12 cellular contexts compared by ENCODE assay signal in genomic region chr7:45087301-45088145, GRCh38. TPM values are rescaled to one million over a fixed set of nuclear protein-coding genes. Genes with fewer than 3 reads are reported as not detected.
DNase-seq lines count a peak whose midpoint lies in the region; ATAC-seq and TF ChIP-seq lines count a peak whose summit lies in the region.
"Had no signal": no experiment of that assay in that cellular context is flagged by ENCODE, and none has a peak within 500 bp of the region (broad histone marks: within the 10 kb centered on the region; RNA-seq: fewer than 3 reads in every experiment).

No MANE protein-coding gene starts in this region.

- H3K36me3 ChIP-seq in ascending aorta (peaks cover 7 to 10% of the 10 kb centered on the region in 2 donors), lower lobe of right lung (no peaks in the 10 kb centered on the region), stomach smooth muscle (ENCODE audit: control insufficient read depth in 2 of 2, insufficient read depth in 2 of 2, low read length in 2 of 2) (peaks cover 2% of the 10 kb centered on the region in 2 donors), breast epithelium (no peaks in the 10 kb centered on the region), BE2C (no peaks in the 10 kb centered on the region)

- H3K4me3 ChIP-seq in ascending aorta (peak overlapping the region; percentile 80 to 91), lower lobe of right lung (peak overlapping the region; percentile 60), stomach smooth muscle (ENCODE audit: low read length in 2 of 2) (peak overlapping the region in 1 of 2 donors; percentile 78), breast epithelium (peak overlapping the region in 1 of 3 donors; percentile 83), BE2C (ENCODE audit: low read depth, low read length) (no peak overlapping the region)

- peak in 1 of 2 donors; percentile 6 for ATAC-seq in lower lobe of right lung

- POLR2A ChIA-PET in activated CD4-positive, alpha-beta T cell treated with anti-CD3 and anti-CD28 coated beads, Interleukin-2, amount 10 ng/mL, durations not matched to agents 7 days and 5 days (lab: Charles Lee), result interaction anchor here (0.6 kb wide), 1 partner anchor 114 kb away, joined by 4 read pairs; no protein-coding TSS in a partner anchor

- H3K9me3 Mint-ChIP-seq in activated CD4-positive, alpha-beta T cell treated with anti-CD3 and anti-CD28 coated beads, Interleukin-2, amount 10 ng/mL, durations not matched to agents 7 days and 5 days, result no peaks in the 10 kb centered on the region

- H3K27ac ChIP-seq in ascending aorta, result peak overlapping the region; percentile 89 to 92
- no peak overlapping the region for H3K27ac ChIP-seq in lower lobe of right lung
- H3K27ac ChIP-seq in stomach smooth muscle (ENCODE audit: low read length), result peak overlapping the region; percentile 70
- peak overlapping the region in 1 of 2 donors; percentile 85 for H3K27ac ChIP-seq in breast epithelium
- H3K27ac ChIP-seq: SK-N-MC had no signal

- H3K9me3 ChIP-seq in ascending aorta (no peaks in the 10 kb centered on the region), lower lobe of right lung (no peaks in the 10 kb centered on the region), stomach smooth muscle (ENCODE audit: control insufficient read depth in 2 of 2, low read length in 2 of 2) (no peaks in the 10 kb centered on the region), breast epithelium (no peaks in the 10 kb centered on the region), BE2C (no peaks in the 10 kb centered on the region)

- peak overlapping the region in 1 of 2 donors; percentile 59 for H3K9ac ChIP-seq in stomach smooth muscle (ENCODE audit: low read length in 2 of 2)

- DNase-seq in activated CD4-positive, alpha-beta T cell treated with anti-CD3 and anti-CD28 coated beads, Interleukin-2, amount 10 ng/mL, durations not matched to agents 7 days and 5 days, result no peak
- DNase-seq in activated CD4-positive, alpha-beta T cell treated with anti-CD3 and anti-CD28 coated beads, Interleukin-2, amount 50 U/mL, for 1 hour, result no peak
- no peak for DNase-seq in ascending aorta (ENCODE audit: low spot score in 2 of 2)
- no peak for DNase-seq in lower lobe of right lung
- DNase-seq in breast epithelium (ENCODE audit: low spot score in 2 of 2), result no peak
- no peak for DNase-seq in BE2C
- DNase-seq in NCI-H2196 (lab: John Stamatoyannopoulos, UW; ENCODE audit: unreplicated experiment), result no peak
- DNase-seq: cerebellar nuclear complex, HCEC 1CT, NCI-H526 treated with DMSO at 0.1 percent for 48 hours had no signal

- intact Hi-C loops in ascending aorta (cut with DNase I), result loop anchor here (1.0 to 10.0 kb wide), 6 partner anchors 87 to 1213 kb away; partner anchors contain the start of genes CCM2, H2AZ2, PPIA and PURB
- intact Hi-C loops in lower lobe of right lung (cut with DNase I), result no loop called here
- intact Hi-C loops in breast epithelium (cut with DNase I; ENCODE audit: low total_unique reads), result loop anchor here (10.0 kb wide), 1 partner anchor 1767 kb away; no protein-coding TSS in a partner anchor

- no peaks in the 10 kb centered on the region for H3K36me3 Mint-ChIP-seq in activated CD4-positive, alpha-beta T cell treated with anti-CD3 and anti-CD28 coated beads, Interleukin-2, amount 10 ng/mL, durations not matched to agents 7 days and 5 days (ENCODE audit: low read depth)

- no peak overlapping the region for H3K4me3 Mint-ChIP-seq in activated CD4-positive, alpha-beta T cell treated with anti-CD3 and anti-CD28 coated beads, Interleukin-2, amount 10 ng/mL, durations not matched to agents 7 days and 5 days

- H3K27ac Mint-ChIP-seq in activated CD4-positive, alpha-beta T cell treated with anti-CD3 and anti-CD28 coated beads, Interleukin-2, amount 10 ng/mL, durations not matched to agents 7 days and 5 days, result peak overlapping the region; percentile 19

- peaks cover 26% of the 10 kb centered on the region for H3K27me3 Mint-ChIP-seq in activated CD4-positive, alpha-beta T cell treated with anti-CD3 and anti-CD28 coated beads, Interleukin-2, amount 10 ng/mL, durations not matched to agents 7 days and 5 days

- H3K27me3 ChIP-seq in ascending aorta (no peaks in the 10 kb centered on the region), lower lobe of right lung (ENCODE audit: low read depth) (peaks cover 11% of the 10 kb centered on the region), stomach smooth muscle (ENCODE audit: control insufficient read depth in 1 of 2, insufficient read depth in 2 of 2, low read length in 2 of 2) (no peaks in the 10 kb centered on the region), breast epithelium (no peaks in the 10 kb centered on the region), BE2C (no peaks in the 10 kb centered on the region)

- peaks cover 11% of the 10 kb centered on the region for H3K4me1 Mint-ChIP-seq in activated CD4-positive, alpha-beta T cell treated with anti-CD3 and anti-CD28 coated beads, Interleukin-2, amount 10 ng/mL, durations not matched to agents 7 days and 5 days

- H3K4me1 ChIP-seq in ascending aorta (peaks cover 3 to 11% of the 10 kb centered on the region in 2 donors), lower lobe of right lung (peaks cover 14% of the 10 kb centered on the region), stomach smooth muscle (ENCODE audit: control insufficient read depth, insufficient read depth, low read length) (peaks cover 15% of the 10 kb centered on the region), breast epithelium (no peaks in the 10 kb centered on the region), BE2C (0 out of 2 replicates have a peak, but pooled peaks cover 2% of the 10 kb centered on the region)

- CTCF ChIA-PET in activated CD4-positive, alpha-beta T cell treated with anti-CD3 and anti-CD28 coated beads, Interleukin-2, amount 10 ng/mL, durations not matched to agents 7 days and 5 days (lab: Charles Lee), result interaction anchor here (1.2 to 1.9 kb wide), 2 partner anchors 10 to 17 kb away, joined by 3 to 5 read pairs; no protein-coding TSS in a partner anchor

- TF ChIP-seq POLR2A in breast epithelium (IDR thresholded peaks at IDR 0.05), result no peak

- TF ChIP-seq CTCF in ascending aorta (IDR thresholded peaks at IDR 0.05), result no peak
- TF ChIP-seq CTCF in lower lobe of right lung (IDR thresholded peaks at IDR 0.05), result no peak
- TF ChIP-seq CTCF in breast epithelium (IDR thresholded peaks at IDR 0.05), result no peak
- no peak for TF ChIP-seq CTCF in BE2C (IDR thresholded peaks at IDR 0.05; ENCODE audit: low read depth, low read length)

RNA-seq across cellular contexts. Expression of gene NACAD, which starts 1.2 kb away (rescaled TPM):
- total RNA-seq in activated CD4-positive, alpha-beta T cell treated with anti-CD3 and anti-CD28 coated beads, Interleukin-2, amount 10 ng/mL, durations not matched to agents 7 days and 5 days, result not detected
- total RNA-seq in ascending aorta (7.1 TPM), lower lobe of right lung (2.5 TPM), breast epithelium (1 to 10 TPM; 1.2 to 7.5 (median 3.2) TPM)
- 21.8 TPM for polyA plus RNA-seq in BE2C (2012; ENCODE audit: insufficient read depth, insufficient read length, low read depth)

RNA-seq across cellular contexts. Expression of gene TBRG4, which starts 24.0 kb away (rescaled TPM):
- 100 to 1,000 TPM in 1 of 2 experiments, 10 to 100 TPM in 1; 98.9 to 102 TPM for total RNA-seq in activated CD4-positive, alpha-beta T cell treated with anti-CD3 and anti-CD28 coated beads, Interleukin-2, amount 10 ng/mL, durations not matched to agents 7 days and 5 days
- total RNA-seq in ascending aorta, result 216 TPM
- total RNA-seq in lower lobe of right lung, result 54.3 TPM
- total RNA-seq in breast epithelium, result 10 to 100 TPM; 37.9 to 63.8 (median 62.3) TPM
- polyA plus RNA-seq in BE2C (2012; ENCODE audit: insufficient read depth, insufficient read length, low read depth), result 221 TPM
